14 cellular contexts compared by ENCODE assay signal in genomic region chr11:73972620-73973449, GRCh38. TPM values are rescaled to one million over a fixed set of nuclear protein-coding genes. Genes with fewer than 3 reads are reported as not detected.
DNase-seq lines count a peak whose midpoint lies in the region; ATAC-seq and TF ChIP-seq lines count a peak whose summit lies in the region.
"Had no signal": no experiment of that assay in that cellular context is flagged by ENCODE, and none has a peak within 500 bp of the region (broad histone marks: within the 10 kb centered on the region; RNA-seq: fewer than 3 reads in every experiment).

No MANE protein-coding gene starts in this region.

- H2AFZ ChIP-seq in GM23338, result no peak overlapping the region

- peak overlapping the region; percentile 89 for H3K27ac Mint-ChIP-seq in T-helper 1 cell treated with Interleukin-12 subunit alpha and Interleukin-12 subunit beta and Interleukin-4 antibody, amounts not matched to agents 30 μg/mL and 1 μg/mL, for 36 hours
- H3K27ac Mint-ChIP-seq in GM23338, result no peak overlapping the region
- peak overlapping the region; percentile 85 for H3K27ac Mint-ChIP-seq in activated T-helper 2 cell treated with anti-CD3 and anti-CD28 coated beads, Interferon-gamma antibody, Interleukin-2, Interleukin-4, amounts not matched to agents 10 μg/mL and 5 μg/mL and 100 μg/mL, durations not matched to agents 14 hours and 24 hours and 36 hours

- H3K9me3 Mint-ChIP-seq in T-helper 1 cell treated with Interleukin-12 subunit alpha and Interleukin-12 subunit beta and Interleukin-4 antibody, amounts not matched to agents 30 μg/mL and 1 μg/mL, for 36 hours, result no peaks in the 10 kb centered on the region
- no peaks in the 10 kb centered on the region; the same call in 2 of the 3 replicates for H3K9me3 Mint-ChIP-seq in GM23338
- H3K9me3 Mint-ChIP-seq in activated T-helper 2 cell treated with anti-CD3 and anti-CD28 coated beads, Interferon-gamma antibody, Interleukin-2, Interleukin-4, amounts not matched to agents 10 μg/mL and 5 μg/mL and 100 μg/mL, durations not matched to agents 14 hours and 24 hours and 36 hours, result no peaks in the 10 kb centered on the region

- no peaks in the 10 kb centered on the region for H3K27me3 Mint-ChIP-seq in T-helper 1 cell treated with Interleukin-12 subunit alpha and Interleukin-12 subunit beta and Interleukin-4 antibody, amounts not matched to agents 30 μg/mL and 1 μg/mL, for 36 hours (ENCODE audit: low read depth)
- peaks cover 15% of the 10 kb centered on the region for H3K27me3 Mint-ChIP-seq in GM23338 (ENCODE audit: insufficient read depth, low read depth, poor library complexity)
- no peaks in the 10 kb centered on the region for H3K27me3 Mint-ChIP-seq in activated T-helper 2 cell treated with anti-CD3 and anti-CD28 coated beads, Interferon-gamma antibody, Interleukin-2, Interleukin-4, amounts not matched to agents 10 μg/mL and 5 μg/mL and 100 μg/mL, durations not matched to agents 14 hours and 24 hours and 36 hours (ENCODE audit: low read depth)

- peaks cover 2% of the 10 kb centered on the region; the same call in 1 of the 2 replicates for H4K20me1 ChIP-seq in GM23338 (replicated peaks; ENCODE audit: insufficient read depth)

- intact Hi-C loops in activated T-helper 2 cell treated with anti-CD3 and anti-CD28 coated beads, Interferon-gamma antibody, Interleukin-2, Interleukin-4, amounts not matched to agents 10 μg/mL and 5 μg/mL and 100 μg/mL, durations not matched to agents 14 hours and 24 hours and 36 hours (cut with micrococcal nuclease), result no loop called here
- intact Hi-C loops in sciatic nerve (cut with DNase I), result no loop called here

- H3K27ac ChIP-seq in GM23338 (ENCODE audit: low read depth) (no peak overlapping the region), neutrophil (peak overlapping the region; percentile 53)
- H3K27ac ChIP-seq: lower lobe of right lung had no signal

- no peak overlapping the region for H3K4me2 ChIP-seq in GM23338

- H3K4me1 ChIP-seq in GM23338 (ENCODE audit: insufficient read depth), result no peaks in the 10 kb centered on the region
- peaks cover 10% of the 10 kb centered on the region in 2 experiments for H3K4me1 ChIP-seq in neutrophil (ENCODE audit: control insufficient read depth in 1 of 2, insufficient read depth in 1 of 2, low read depth in 1 of 2, low read length in 1 of 2)

- H3K9me3 ChIP-seq in neutrophil, result no peaks in the 10 kb centered on the region
- H3K9me3 ChIP-seq: lower lobe of right lung had no signal

- H3K4me3 ChIP-seq in GM23338, result no peak overlapping the region
- H3K4me3 ChIP-seq in neutrophil (ENCODE audit: low read depth in 1 of 2, low read length in 1 of 2), result no peak overlapping the region
- H3K4me3 ChIP-seq: lower lobe of right lung had no signal

- TF ChIP-seq CTCF in GM23338 (conservative IDR thresholded peaks at IDR 0.05; ENCODE audit: low read depth in 2 of 2) (no peak), neutrophil (IDR thresholded peaks at IDR 0.05) (no peak)

- H3K27me3 ChIP-seq in GM23338 (ENCODE audit: insufficient read depth) (no peaks in the 10 kb centered on the region), neutrophil (no peaks in the 10 kb centered on the region)

- H3K9me2 ChIP-seq in GM23338 (ENCODE audit: insufficient read depth), result no peaks in the 10 kb centered on the region

- peaks cover 46% of the 10 kb centered on the region for H3K36me3 Mint-ChIP-seq in T-helper 1 cell treated with Interleukin-12 subunit alpha and Interleukin-12 subunit beta and Interleukin-4 antibody, amounts not matched to agents 30 μg/mL and 1 μg/mL, for 36 hours (ENCODE audit: low read depth)
- H3K36me3 Mint-ChIP-seq in GM23338 (ENCODE audit: low read depth), result peaks cover 40% of the 10 kb centered on the region
- peaks cover 52% of the 10 kb centered on the region for H3K36me3 Mint-ChIP-seq in activated T-helper 2 cell treated with anti-CD3 and anti-CD28 coated beads, Interferon-gamma antibody, Interleukin-2, Interleukin-4, amounts not matched to agents 10 μg/mL and 5 μg/mL and 100 μg/mL, durations not matched to agents 14 hours and 24 hours and 36 hours (ENCODE audit: low read depth)

- H3K36me3 ChIP-seq in GM23338 (ENCODE audit: insufficient read depth) (peaks cover 24% of the 10 kb centered on the region), neutrophil (peaks cover 49% of the 10 kb centered on the region)

- 0 out of 2 replicates have a peak, but pooled peaks cover 5% of the 10 kb centered on the region for H3F3A ChIP-seq in GM23338 (replicated peaks; ENCODE audit: low read depth)

- DNase-seq in T-helper 1 cell, result no peak
- no peak for DNase-seq in GM23338 (ENCODE audit: low spot score)
- no peak for DNase-seq in activated T-helper 2 cell treated with anti-CD3 and anti-CD28 coated beads, Interferon-gamma antibody, Interleukin-2, Interleukin-4, amounts not matched to agents 10 μg/mL and 5 μg/mL and 100 μg/mL, durations not matched to agents 14 hours and 24 hours and 36 hours (ENCODE audit: low spot score)
- no peak for DNase-seq in sciatic nerve (ENCODE audit: low spot score)
- DNase-seq: activated gamma-delta T cell, GDM1, lower lobe of right lung, NCI-H524 had no signal

- peak overlapping the region; percentile 34 for H3K4me3 Mint-ChIP-seq in T-helper 1 cell treated with Interleukin-12 subunit alpha and Interleukin-12 subunit beta and Interleukin-4 antibody, amounts not matched to agents 30 μg/mL and 1 μg/mL, for 36 hours
- no peak overlapping the region for H3K4me3 Mint-ChIP-seq in GM23338
- no peak overlapping the region for H3K4me3 Mint-ChIP-seq in activated T-helper 2 cell treated with anti-CD3 and anti-CD28 coated beads, Interferon-gamma antibody, Interleukin-2, Interleukin-4, amounts not matched to agents 10 μg/mL and 5 μg/mL and 100 μg/mL, durations not matched to agents 14 hours and 24 hours and 36 hours (ENCODE audit: low read depth)

- H3K79me2 ChIP-seq in GM23338 (replicated peaks; ENCODE audit: insufficient read depth), result no peaks in the 10 kb centered on the region

- ATAC-seq in GM23338 (no peak), HG03039 (IDR thresholded peaks at IDR 0.05; ENCODE audit: unreplicated experiment) (no peak), sciatic nerve (no peak), GM18519 (IDR thresholded peaks at IDR 0.05; ENCODE audit: low FRiP score, unreplicated experiment) (no peak)
- ATAC-seq: lower lobe of right lung had no signal

- peaks cover 74% of the 10 kb centered on the region for H3K4me1 Mint-ChIP-seq in T-helper 1 cell treated with Interleukin-12 subunit alpha and Interleukin-12 subunit beta and Interleukin-4 antibody, amounts not matched to agents 30 μg/mL and 1 μg/mL, for 36 hours (ENCODE audit: low read depth)
- no peaks in the 10 kb centered on the region; the same call in 2 of the 3 replicates for H3K4me1 Mint-ChIP-seq in GM23338
- H3K4me1 Mint-ChIP-seq in activated T-helper 2 cell treated with anti-CD3 and anti-CD28 coated beads, Interferon-gamma antibody, Interleukin-2, Interleukin-4, amounts not matched to agents 10 μg/mL and 5 μg/mL and 100 μg/mL, durations not matched to agents 14 hours and 24 hours and 36 hours (ENCODE audit: low read depth), result peaks cover 69% of the 10 kb centered on the region

TF ChIP-seq in GM23338, 12 proteins besides CTCF, POLR2A, EP300 and RAD21 (continues in another document):
- TF ChIP-seq JUNB (IDR thresholded peaks at IDR 0.05; ENCODE audit: unreplicated experiment), result no peak
- TF ChIP-seq STAT1 (IDR thresholded peaks at IDR 0.05; ENCODE audit: unreplicated experiment), result no peak
- TF ChIP-seq POLR2AphosphoS5 (IDR thresholded peaks at IDR 0.05; ENCODE audit: low read depth), result peak; percentile 42; the same call in 1 of the 2 replicates
- no peak for TF ChIP-seq ZNF331 (CRISPR knock-in tag; IDR thresholded peaks at IDR 0.05; ENCODE audit: low read depth)

RNA-seq across cellular contexts. Expression of gene UCP2, which starts 9.8 kb away (rescaled TPM):
- 69.8 and 76.9 TPM in 2 replicates for total RNA-seq in GM23338 (2014; rRNA removed; shearing (Covaris generic))
- 59.4 and 60.1 TPM in 2 replicates for polyA plus RNA-seq in GM23338 (2016; fragmentation: Nextera tagmentation; extraction: Ambion mirVana)
- total RNA-seq in activated T-helper 2 cell treated with anti-CD3 and anti-CD28 coated beads, Interferon-gamma antibody, Interleukin-2, Interleukin-4, amounts not matched to agents 10 μg/mL and 5 μg/mL and 100 μg/mL, durations not matched to agents 14 hours and 24 hours and 36 hours, result 429 and 437 TPM in 2 replicates
- 43.1 TPM for total RNA-seq in sciatic nerve

RNA-seq across cellular contexts. Expression of gene DNAJB13, which starts 22.0 kb away (rescaled TPM):
- total RNA-seq in GM23338 (2014; rRNA removed; shearing (Covaris generic)), result 0.14 TPM in 1 of 2 replicates, not detected in the other
- polyA plus RNA-seq in GM23338 (2016; fragmentation: Nextera tagmentation; extraction: Ambion mirVana), result 0.32 and 0.50 TPM in 2 replicates
- 0.44 and 0.52 TPM in 2 replicates for total RNA-seq in activated T-helper 2 cell treated with anti-CD3 and anti-CD28 coated beads, Interferon-gamma antibody, Interleukin-2, Interleukin-4, amounts not matched to agents 10 μg/mL and 5 μg/mL and 100 μg/mL, durations not matched to agents 14 hours and 24 hours and 36 hours
- 0.62 TPM for total RNA-seq in sciatic nerve
- total RNA-seq: dermis microvascular lymphatic vessel endothelial cell, H4 had no signal

RNA-seq across cellular contexts. Expression of gene UCP3, which starts 36.0 kb away (rescaled TPM):
- 0.21 TPM in 1 of 2 replicates, not detected in the other for total RNA-seq in GM23338 (2014; rRNA removed; shearing (Covaris generic))
- polyA plus RNA-seq in GM23338 (2016; fragmentation: Nextera tagmentation; extraction: Ambion mirVana), result 0.21 and 0.40 TPM in 2 replicates
- 2.0 and 2.6 TPM in 2 replicates for total RNA-seq in activated T-helper 2 cell treated with anti-CD3 and anti-CD28 coated beads, Interferon-gamma antibody, Interleukin-2, Interleukin-4, amounts not matched to agents 10 μg/mL and 5 μg/mL and 100 μg/mL, durations not matched to agents 14 hours and 24 hours and 36 hours
- 2.6 TPM for total RNA-seq in sciatic nerve
- total RNA-seq: H4 had no signal
